21 cellular contexts compared by ENCODE assay signal in genomic region chr11:129620705-129621104, GRCh38.
DNase-seq lines count a peak whose midpoint lies in the region; ATAC-seq, FAIRE-seq and TF ChIP-seq lines count a peak whose summit lies in the region.
"Had no signal": no experiment of that assay in that cellular context is flagged by ENCODE, and none has a peak within 500 bp of the region (broad histone marks: within the 10 kb centered on the region; RNA-seq: fewer than 3 reads in every experiment).

No MANE protein-coding gene starts in this region.

- H3K4me3 ChIP-seq in choroid plexus epithelial cell (ENCODE audit: low read depth, low read length) (no peak overlapping the region), upper lobe of left lung (no peak overlapping the region)
- H3K4me3 ChIP-seq: pancreas, sigmoid colon, vagina had no signal

- TF ChIP-seq CTCF in choroid plexus epithelial cell (conservative IDR thresholded peaks at IDR 0.05; ENCODE audit: low read depth, low read length) (no peak), upper lobe of left lung (IDR thresholded peaks at IDR 0.05) (no peak)

- FAIRE-seq in GM12892 (lab: Jason Lieb, UNC) = no peak
- FAIRE-seq: frontal cortex, HTR-8/SVneo, pancreas had no signal

- H3K36me3 ChIP-seq in upper lobe of left lung = no peaks in the 10 kb centered on the region
- H3K36me3 ChIP-seq: pancreas, sigmoid colon, vagina had no signal

- TF ChIP-seq EP300 in upper lobe of left lung (IDR thresholded peaks at IDR 0.05) = peak in 1 of 4 donors; percentile 49

- TF ChIP-seq POLR2A in upper lobe of left lung (IDR thresholded peaks at IDR 0.05) (no peak), GM12892 (IDR thresholded peaks at IDR 0.05; ENCODE audit: low read depth, low read length) (no peak)

- peaks cover 0 to 10% (median 3%) of the 10 kb centered on the region in 4 donors for H3K4me1 ChIP-seq in upper lobe of left lung
- H3K4me1 ChIP-seq: pancreas, sigmoid colon, vagina had no signal

- DNase-seq in NCI-H748 (lab: John Stamatoyannopoulos, UW; ENCODE audit: unreplicated experiment) (peak; percentile 44), NCI-H748 treated with DMSO at 0.1 percent for 48 hours (lab: John Stamatoyannopoulos, UW) (no peak), NCI-H2196 treated with DMSO at 0.1 percent for 48 hours (lab: John Stamatoyannopoulos, UW; ENCODE audit: unreplicated experiment) (peak; percentile 22), choroid plexus epithelial cell (ENCODE audit: low read depth) (peak; percentile 41), upper lobe of left lung (peak in 1 of 2 donors; percentile 70), cerebellar nuclear complex (lab: John Stamatoyannopoulos, UW) (no peak), GM12892 (ENCODE audit: insufficient read length) (no peak)
- no peak for DNase-seq in stimulated activated CD4-positive, alpha-beta T cell treated with anti-CD3 and anti-CD28 coated beads, Interleukin-2, amount 100 ng/mL, for 48 hours
- DNase-seq: DMS 273 treated with DMSO at 0.1 percent for 48 hours; left ventricle myocardium superior; pancreas; SHP77 treated with DMSO at 0.1 percent for 48 hours; sigmoid colon; stimulated activated CD4-positive, alpha-beta T cell treated with anti-CD3 and anti-CD28 coated beads, Interleukin-2, amount 100 ng/mL, for 24 hours had no signal

- H3K9me3 ChIP-seq in upper lobe of left lung = no peaks in the 10 kb centered on the region
- H3K9me3 ChIP-seq: pancreas, sigmoid colon, vagina had no signal

- H3K27me3 ChIP-seq in upper lobe of left lung = no peaks in the 10 kb centered on the region
- H3K27me3 ChIP-seq: pancreas, vagina had no signal

- WGBS in upper lobe of left lung, 2 donors = 67 to 71% methylated on average over 5 to 6 of the region's 6 CpGs

- no peak overlapping the region for H3K27ac ChIP-seq in upper lobe of left lung
- H3K27ac ChIP-seq: C4-2B, pancreas, sigmoid colon, vagina had no signal

- peak; percentile 13 to 81 for ATAC-seq in upper lobe of left lung (ENCODE audit: low FRiP score in 2 of 2)
- ATAC-seq: activated T-helper 17 cell treated with anti-CD3 and anti-CD28 coated beads, Interleukin-2, amount 50 U/mL, for 72 hours; HCT116; left ventricle myocardium superior; pancreas; WTC11 had no signal

Comparison
In these comparisons a context has a peak if more than half of its experiments do, and no peak if none do; other contexts are left out.
1. DNase-seq: peak in NCI-H748 (single experiment), NCI-H2196 treated with DMSO at 0.1 percent for 48 hours (single experiment) and choroid plexus epithelial cell (single experiment); none in NCI-H748 treated with DMSO at 0.1 percent for 48 hours (single experiment), cerebellar nuclear complex (0 of 2), GM12892 (single experiment) and stimulated activated CD4-positive, alpha-beta T cell treated with anti-CD3 and anti-CD28 coated beads, Interleukin-2, amount 100 ng/mL, for 48 hours (0 of 2).